Comparison of ENCODE assay signal across 3 cellular contexts in genomic region chr12:110122929-110123328, GRCh38.
TF ChIP-seq lines count a peak whose summit lies in the region.

No MANE protein-coding gene starts in this region.

TF ChIP-seq in A549, 52 proteins besides CTCF, POLR2A, EP300 and RAD21:
- TF ChIP-seq RCOR1 (IDR thresholded peaks at IDR 0.05; ENCODE audit: low read depth, low read length) (no peak), HOXB13 (CRISPR knock-in tag; IDR thresholded peaks at IDR 0.05; ENCODE audit: low read depth) (no peak), ATOH8 (CRISPR knock-in tag; IDR thresholded peaks at IDR 0.05; ENCODE audit: low read depth) (no peak), NPAS2 (CRISPR knock-in tag; IDR thresholded peaks at IDR 0.05; ENCODE audit: borderline replicate concordance) (no peak), KDM5A (IDR thresholded peaks at IDR 0.05) (no peak), MAFK (IDR thresholded peaks at IDR 0.05; ENCODE audit: partially characterized antibody) (no peak), JUNB (IDR thresholded peaks at IDR 0.05) (no peak), HMGXB4 (CRISPR knock-in tag; IDR thresholded peaks at IDR 0.05; ENCODE audit: borderline replicate concordance) (no peak), MAX (IDR thresholded peaks at IDR 0.05) (no peak), HES2 (IDR thresholded peaks at IDR 0.05) (no peak), BCL3 (IDR thresholded peaks at IDR 0.05) (no peak), HOXA7 (CRISPR knock-in tag; IDR thresholded peaks at IDR 0.05) (no peak), EHF (CRISPR knock-in tag; IDR thresholded peaks at IDR 0.05) (no peak), RFX5 (IDR thresholded peaks at IDR 0.05) (no peak), SREBF2 (IDR thresholded peaks at IDR 0.05) (no peak), CEBPB (IDR thresholded peaks at IDR 0.05) (no peak), HOXB5 (CRISPR knock-in tag; IDR thresholded peaks at IDR 0.05) (no peak)
TF ChIP-seq in A549: peak in this region for 0.

TF ChIP-seq in GM23338, 12 proteins besides CTCF, POLR2A, EP300 and RAD21:
- TF ChIP-seq ZNF462 (CRISPR knock-in tag; IDR thresholded peaks at IDR 0.05): no peak
- TF ChIP-seq JUNB (IDR thresholded peaks at IDR 0.05; ENCODE audit: unreplicated experiment): no peak
- TF ChIP-seq NANOG (IDR thresholded peaks at IDR 0.05; ENCODE audit: borderline replicate concordance): no peak
- TF ChIP-seq REST (IDR thresholded peaks at IDR 0.05; ENCODE audit: unreplicated experiment): no peak
- TF ChIP-seq EZH2phosphoT487 (IDR thresholded peaks at IDR 0.05; ENCODE audit: unreplicated experiment): no peak
- no peak for TF ChIP-seq EZH2 (IDR thresholded peaks at IDR 0.05; ENCODE audit: low read depth, unreplicated experiment)
- no peak for TF ChIP-seq CREB1 (CRISPR knock-in tag; IDR thresholded peaks at IDR 0.05; ENCODE audit: low read depth)
- no peak for TF ChIP-seq ZNF114 (CRISPR knock-in tag; IDR thresholded peaks at IDR 0.05)

TF ChIP-seq in H1, 55 proteins besides CTCF, POLR2A, EP300 and RAD21:
- TF ChIP-seq SIN3A (conservative IDR thresholded peaks at IDR 0.05 in 1 of 2, IDR thresholded peaks at IDR 0.05 in 1 of 2; ENCODE audit: low read depth in 1 of 2, low read length in 2 of 2) (no peak), RFX5 (IDR thresholded peaks at IDR 0.05; ENCODE audit: borderline replicate concordance, low read depth, low read length) (no peak), RBBP5 (IDR thresholded peaks at IDR 0.05; ENCODE audit: borderline replicate concordance, low read depth, low read length) (no peak), TCF12 (IDR thresholded peaks at IDR 0.05; ENCODE audit: low read depth, low read length) (no peak), TAF1 (IDR thresholded peaks at IDR 0.05; ENCODE audit: low read depth, low read length) (no peak), POLR2AphosphoS5 (IDR thresholded peaks at IDR 0.05; ENCODE audit: low read depth, low read length) (no peak), POU5F1 (IDR thresholded peaks at IDR 0.05; ENCODE audit: low read depth, low read length) (no peak), ATF3 (IDR thresholded peaks at IDR 0.05; ENCODE audit: insufficient read depth, low read depth, low read length) (no peak), CEBPB (IDR thresholded peaks at IDR 0.05; ENCODE audit: low read depth, low read length) (no peak), YY1 (IDR thresholded peaks at IDR 0.05; ENCODE audit: low read depth, low read length) (no peak), SUZ12 (IDR thresholded peaks at IDR 0.05; ENCODE audit: low read length) (no peak), SIRT6 (IDR thresholded peaks at IDR 0.05; ENCODE audit: low read length) (no peak), GABPA (IDR thresholded peaks at IDR 0.05; ENCODE audit: borderline replicate concordance, insufficient read depth, low read length) (no peak), KDM1A (IDR thresholded peaks at IDR 0.05; ENCODE audit: borderline replicate concordance, low read length) (no peak), RNF2 (IDR thresholded peaks at IDR 0.05; ENCODE audit: borderline replicate concordance, low read depth, low read length, missing control alignments, poor library complexity, severe bottlenecking) (no peak)
